1 cellular context compared by ENCODE assay signal in the genomic region with DNA sequence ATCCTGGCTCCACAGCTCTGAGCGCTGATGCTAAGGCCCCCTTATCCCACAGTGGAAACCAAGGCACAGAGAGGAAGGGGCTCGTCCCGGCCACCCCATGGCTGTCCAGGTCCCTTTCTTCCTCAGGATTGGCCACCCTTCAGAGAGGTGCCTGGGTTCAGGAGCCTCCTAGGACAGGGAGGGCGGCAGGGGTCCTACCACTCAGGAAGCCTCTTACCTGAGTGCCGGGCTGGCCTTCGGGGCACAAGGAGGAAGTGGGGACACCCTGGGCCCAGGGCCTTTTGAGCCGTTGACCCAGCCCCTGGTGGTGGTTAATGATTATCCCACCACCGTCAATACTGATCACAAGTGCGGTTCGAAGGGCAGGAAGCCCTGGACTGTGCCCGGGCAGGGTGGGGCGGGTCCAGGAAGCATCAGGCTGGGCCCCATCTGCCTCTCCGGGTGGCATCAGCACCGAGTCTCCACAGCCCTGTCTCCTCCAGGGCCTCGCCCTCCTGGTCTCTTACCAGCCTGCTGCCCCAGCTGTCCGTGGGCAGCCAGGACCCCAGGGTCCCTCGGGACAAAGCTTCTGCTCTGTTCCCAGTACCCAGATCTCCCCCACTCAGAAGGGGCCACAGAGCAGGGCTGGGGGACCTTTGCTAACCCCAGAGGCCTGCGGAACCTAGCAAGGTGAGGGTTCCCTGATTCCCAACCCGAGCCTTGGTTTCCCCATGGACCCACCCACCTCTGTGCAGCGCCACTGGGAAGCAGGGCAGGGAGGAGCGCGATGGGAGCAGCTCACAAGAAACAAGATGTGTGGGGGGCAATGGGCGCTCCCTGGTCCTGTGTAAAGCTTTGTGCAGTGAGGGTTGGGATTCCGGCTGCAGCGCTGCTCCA.
A peak's percentile ranks its signal among the peaks of the same experiment; 100 is the strongest.
TF ChIP-seq lines count a peak whose summit lies in the region.

No MANE protein-coding gene starts in this region.

TF ChIP-seq in HepG2, 621 proteins besides CTCF, POLR2A, EP300 and RAD21 (continued from another document and continues in another):
- TF ChIP-seq ETS1 (CRISPR knock-in tag; IDR thresholded peaks at IDR 0.05) (no peak), AHR (CRISPR knock-in tag; IDR thresholded peaks at IDR 0.05) (peak; percentile 46; the same call in 1 of the 2 replicates), JUNB (CRISPR knock-in tag; IDR thresholded peaks at IDR 0.05; ENCODE audit: borderline replicate concordance) (no peak), ZNF777 (CRISPR knock-in tag; IDR thresholded peaks at IDR 0.05) (no peak; the same call in 1 of the 2 replicates), RELA (CRISPR knock-in tag; IDR thresholded peaks at IDR 0.05) (no peak), TGIF2 (CRISPR knock-in tag; IDR thresholded peaks at IDR 0.05) (peak; percentile 35; the same call in 1 of the 2 replicates), FOXA1 (IDR thresholded peaks at IDR 0.05) (no peak), FOXA1 (CRISPR knock-in tag; IDR thresholded peaks at IDR 0.05) (peak; percentile 62), ZNF577 (CRISPR knock-in tag; IDR thresholded peaks at IDR 0.05; ENCODE audit: borderline replicate concordance, low read depth) (no peak), UBTF (CRISPR knock-in tag; IDR thresholded peaks at IDR 0.05) (peak; percentile 54), GPBP1L1 (CRISPR knock-in tag; IDR thresholded peaks at IDR 0.05) (no peak), ZNF709 (CRISPR knock-in tag; IDR thresholded peaks at IDR 0.05) (peak; percentile 87; the same call in 1 of the 2 replicates), SSRP1 (CRISPR knock-in tag; IDR thresholded peaks at IDR 0.05) (no peak), FOXA3 (CRISPR knock-in tag; IDR thresholded peaks at IDR 0.05) (peak; percentile 71), SMYD3 (CRISPR knock-in tag; IDR thresholded peaks at IDR 0.05) (0 out of 2 replicates have a peak, but pooled peaks have one; percentile 71), MIXL1 (CRISPR knock-in tag; IDR thresholded peaks at IDR 0.05) (peak; percentile 69), ZNF224 (CRISPR knock-in tag; IDR thresholded peaks at IDR 0.05) (0 out of 2 replicates have a peak, but pooled peaks have one; percentile 18), DNMT1 (CRISPR knock-in tag; IDR thresholded peaks at IDR 0.05) (no peak), XBP1 (CRISPR knock-in tag; IDR thresholded peaks at IDR 0.05) (no peak), PRDM10 (CRISPR knock-in tag; IDR thresholded peaks at IDR 0.05; ENCODE audit: low read depth) (0 out of 2 replicates have a peak, but pooled peaks have one; percentile 17), YEATS4 (CRISPR knock-in tag; IDR thresholded peaks at IDR 0.05; ENCODE audit: borderline replicate concordance) (peak; percentile 62), CBFB (CRISPR knock-in tag; IDR thresholded peaks at IDR 0.05) (peak; percentile 71), SOX5 (CRISPR knock-in tag; IDR thresholded peaks at IDR 0.05; ENCODE audit: borderline replicate concordance) (peak; percentile 73; the same call in 1 of the 2 replicates), SIX1 (CRISPR knock-in tag; IDR thresholded peaks at IDR 0.05; ENCODE audit: borderline replicate concordance) (peak; percentile 62; the same call in 1 of the 2 replicates), RCOR2 (CRISPR knock-in tag; IDR thresholded peaks at IDR 0.05) (peak; percentile 66; the same call in 1 of the 2 replicates), THYN1 (CRISPR knock-in tag; IDR thresholded peaks at IDR 0.05; ENCODE audit: borderline replicate concordance, low read depth) (peak; percentile 54; the same call in 1 of the 2 replicates), ZNF256 (CRISPR knock-in tag; conservative IDR thresholded peaks at IDR 0.05) (0 out of 2 replicates have a peak, but pooled peaks have one; percentile 7), ZNF543 (CRISPR knock-in tag; IDR thresholded peaks at IDR 0.05) (peak; percentile 74)
- TF ChIP-seq, protein P1, sequence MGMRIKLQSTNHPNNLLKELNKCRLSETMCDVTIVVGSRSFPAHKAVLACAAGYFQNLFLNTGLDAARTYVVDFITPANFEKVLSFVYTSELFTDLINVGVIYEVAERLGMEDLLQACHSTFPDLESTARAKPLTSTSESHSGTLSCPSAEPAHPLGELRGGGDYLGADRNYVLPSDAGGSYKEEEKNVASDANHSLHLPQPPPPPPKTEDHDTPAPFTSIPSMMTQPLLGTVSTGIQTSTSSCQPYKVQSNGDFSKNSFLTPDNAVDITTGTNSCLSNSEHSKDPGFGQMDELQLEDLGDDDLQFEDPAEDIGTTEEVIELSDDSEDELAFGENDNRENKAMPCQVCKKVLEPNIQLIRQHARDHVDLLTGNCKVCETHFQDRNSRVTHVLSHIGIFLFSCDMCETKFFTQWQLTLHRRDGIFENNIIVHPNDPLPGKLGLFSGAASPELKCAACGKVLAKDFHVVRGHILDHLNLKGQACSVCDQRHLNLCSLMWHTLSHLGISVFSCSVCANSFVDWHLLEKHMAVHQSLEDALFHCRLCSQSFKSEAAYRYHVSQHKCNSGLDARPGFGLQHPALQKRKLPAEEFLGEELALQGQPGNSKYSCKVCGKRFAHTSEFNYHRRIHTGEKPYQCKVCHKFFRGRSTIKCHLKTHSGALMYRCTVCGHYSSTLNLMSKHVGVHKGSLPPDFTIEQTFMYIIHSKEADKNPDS (CRISPR knock-in tag; IDR thresholded peaks at IDR 0.05): 0 out of 2 replicates have a peak, but pooled peaks have one; percentile 57
- TF ChIP-seq, protein P2, sequence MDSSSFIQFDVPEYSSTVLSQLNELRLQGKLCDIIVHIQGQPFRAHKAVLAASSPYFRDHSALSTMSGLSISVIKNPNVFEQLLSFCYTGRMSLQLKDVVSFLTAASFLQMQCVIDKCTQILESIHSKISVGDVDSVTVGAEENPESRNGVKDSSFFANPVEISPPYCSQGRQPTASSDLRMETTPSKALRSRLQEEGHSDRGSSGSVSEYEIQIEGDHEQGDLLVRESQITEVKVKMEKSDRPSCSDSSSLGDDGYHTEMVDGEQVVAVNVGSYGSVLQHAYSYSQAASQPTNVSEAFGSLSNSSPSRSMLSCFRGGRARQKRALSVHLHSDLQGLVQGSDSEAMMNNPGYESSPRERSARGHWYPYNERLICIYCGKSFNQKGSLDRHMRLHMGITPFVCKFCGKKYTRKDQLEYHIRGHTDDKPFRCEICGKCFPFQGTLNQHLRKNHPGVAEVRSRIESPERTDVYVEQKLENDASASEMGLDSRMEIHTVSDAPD (CRISPR knock-in tag; IDR thresholded peaks at IDR 0.05): 0 out of 2 replicates have a peak, but pooled peaks have one; percentile 28
- TF ChIP-seq, protein P3, sequence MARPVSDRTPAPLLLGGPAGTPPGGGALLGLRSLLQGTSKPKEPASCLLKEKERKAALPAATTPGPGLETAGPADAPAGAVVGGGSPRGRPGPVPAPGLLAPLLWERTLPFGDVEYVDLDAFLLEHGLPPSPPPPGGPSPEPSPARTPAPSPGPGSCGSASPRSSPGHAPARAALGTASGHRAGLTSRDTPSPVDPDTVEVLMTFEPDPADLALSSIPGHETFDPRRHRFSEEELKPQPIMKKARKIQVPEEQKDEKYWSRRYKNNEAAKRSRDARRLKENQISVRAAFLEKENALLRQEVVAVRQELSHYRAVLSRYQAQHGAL (CRISPR knock-in tag; IDR thresholded peaks at IDR 0.05; ENCODE audit: not compliant biosample characterization): peak; percentile 56
- TF ChIP-seq, protein P4, sequence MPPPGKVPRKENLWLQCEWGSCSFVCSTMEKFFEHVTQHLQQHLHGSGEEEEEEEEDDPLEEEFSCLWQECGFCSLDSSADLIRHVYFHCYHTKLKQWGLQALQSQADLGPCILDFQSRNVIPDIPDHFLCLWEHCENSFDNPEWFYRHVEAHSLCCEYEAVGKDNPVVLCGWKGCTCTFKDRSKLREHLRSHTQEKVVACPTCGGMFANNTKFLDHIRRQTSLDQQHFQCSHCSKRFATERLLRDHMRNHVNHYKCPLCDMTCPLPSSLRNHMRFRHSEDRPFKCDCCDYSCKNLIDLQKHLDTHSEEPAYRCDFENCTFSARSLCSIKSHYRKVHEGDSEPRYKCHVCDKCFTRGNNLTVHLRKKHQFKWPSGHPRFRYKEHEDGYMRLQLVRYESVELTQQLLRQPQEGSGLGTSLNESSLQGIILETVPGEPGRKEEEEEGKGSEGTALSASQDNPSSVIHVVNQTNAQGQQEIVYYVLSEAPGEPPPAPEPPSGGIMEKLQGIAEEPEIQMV (CRISPR knock-in tag; IDR thresholded peaks at IDR 0.05; ENCODE audit: low read depth): no peak
- TF ChIP-seq, protein P5, sequence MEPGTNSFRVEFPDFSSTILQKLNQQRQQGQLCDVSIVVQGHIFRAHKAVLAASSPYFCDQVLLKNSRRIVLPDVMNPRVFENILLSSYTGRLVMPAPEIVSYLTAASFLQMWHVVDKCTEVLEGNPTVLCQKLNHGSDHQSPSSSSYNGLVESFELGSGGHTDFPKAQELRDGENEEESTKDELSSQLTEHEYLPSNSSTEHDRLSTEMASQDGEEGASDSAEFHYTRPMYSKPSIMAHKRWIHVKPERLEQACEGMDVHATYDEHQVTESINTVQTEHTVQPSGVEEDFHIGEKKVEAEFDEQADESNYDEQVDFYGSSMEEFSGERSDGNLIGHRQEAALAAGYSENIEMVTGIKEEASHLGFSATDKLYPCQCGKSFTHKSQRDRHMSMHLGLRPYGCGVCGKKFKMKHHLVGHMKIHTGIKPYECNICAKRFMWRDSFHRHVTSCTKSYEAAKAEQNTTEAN (CRISPR knock-in tag; conservative IDR thresholded peaks at IDR 0.05): 0 out of 2 replicates have a peak, but pooled peaks have one; percentile 11
